ENCODE assay signal across 8 cellular contexts in genomic region chr1:208244584-208244916, GRCh38. TPM values are rescaled to one million over a fixed set of nuclear protein-coding genes. Genes with fewer than 3 reads are reported as not detected.
DNase-seq lines count a peak whose midpoint lies in the region; ATAC-seq and TF ChIP-seq lines count a peak whose summit lies in the region.

No MANE protein-coding gene starts in this region.

- H3K36me3 ChIP-seq in SJCRH30 (no peaks in the 10 kb centered on the region), gastrocnemius medialis (no peaks in the 10 kb centered on the region)

- H3K27ac ChIP-seq in SJCRH30 (peak overlapping the region; percentile 15; the same call in 1 of the 2 replicates), gastrocnemius medialis (peak overlapping the region; percentile 88 to 97 (median 92))

- in situ Hi-C loops in gastrocnemius medialis (cut with MboI; ENCODE audit: low sequenced_read_pairs in 4 of 4): loop anchor here (10.0 kb wide), 3 partner anchors 110 to 220 kb away; no protein-coding TSS in a partner anchor

- no peak for TF ChIP-seq POLR2A in gastrocnemius medialis (IDR thresholded peaks at IDR 0.05)

- peak overlapping the region; percentile 83 for H3K4me3 ChIP-seq in SJCRH30
- H3K4me3 ChIP-seq in fibroblast of mammary gland (ENCODE audit: control insufficient read depth, low read depth, low read length): peak overlapping the region; percentile 45
- H3K4me3 ChIP-seq in gastrocnemius medialis: peak overlapping the region; percentile 78 to 100 (median 86)

- H3K4me1 ChIP-seq in SJCRH30 (peaks cover 21% of the 10 kb centered on the region), gastrocnemius medialis (peaks cover 38 to 39% of the 10 kb centered on the region in 2 donors)

- ATAC-seq in GM21447 (IDR thresholded peaks at IDR 0.05; ENCODE audit: unreplicated experiment) (peak; percentile 24), gastrocnemius medialis (peak; percentile 2)

- H3K9me3 ChIP-seq in SJCRH30 (replicated peaks): no peaks in the 10 kb centered on the region
- H3K9me3 ChIP-seq in gastrocnemius medialis: no peaks in the 10 kb centered on the region

- intact Hi-C loops in gastrocnemius medialis (cut with DNase I; ENCODE audit: low total_unique reads): loop anchor here (1.0 to 10.0 kb wide), 8 partner anchors 25 to 930 kb away; no protein-coding TSS in a partner anchor

- H3K27me3 ChIP-seq in SJCRH30 (no peaks in the 10 kb centered on the region), gastrocnemius medialis (no peaks in the 10 kb centered on the region)

- DNase-seq in SJCRH30 (no peak), fibroblast of mammary gland (ENCODE audit: low read depth) (no peak), gastrocnemius medialis (no peak), middle frontal gyrus (ENCODE audit: extremely low spot score, low spot score) (no peak), NCI-H82 treated with DMSO at 0.1 percent for 48 hours (lab: John Stamatoyannopoulos, UW; ENCODE audit: unreplicated experiment) (no peak), OCI-M2 (lab: John Stamatoyannopoulos, UW; ENCODE audit: unreplicated experiment) (no peak)
- no peak for DNase-seq in stimulated activated CD4-positive, alpha-beta T cell treated with anti-CD3 and anti-CD28 coated beads, Interleukin-2, amount 100 ng/mL, for 48 hours

- no peak for TF ChIP-seq CTCF in fibroblast of mammary gland (conservative IDR thresholded peaks at IDR 0.05; ENCODE audit: control insufficient read depth, insufficient read depth, low read depth, low read length)
- no peak for TF ChIP-seq CTCF in gastrocnemius medialis (IDR thresholded peaks at IDR 0.05 in 4 of 5, conservative IDR thresholded peaks at IDR 0.05 in 1 of 5)

RNA-seq across cellular contexts. Expression of gene PLXNA2, which starts 0.4 kb away (rescaled TPM):
- total RNA-seq in SJCRH30 (2014; rRNA removed; shearing (Covaris generic)): 26.2 and 34.8 TPM in 2 replicates
- 10 to 100 TPM; 12.4 to 20.0 (median 16.2) TPM for total RNA-seq in gastrocnemius medialis
